20 cellular contexts compared by ENCODE assay signal in genomic region chr10:125192005-125192404, GRCh38.
"Had no signal": no experiment of that assay in that cellular context is flagged by ENCODE, and none has a peak within 500 bp of the region (broad histone marks: within the 10 kb centered on the region; RNA-seq: fewer than 3 reads in every experiment).

No MANE protein-coding gene starts in this region.

- H3K36me3 ChIP-seq: SJSA1 had no signal

- H3K9me3 ChIP-seq: SJSA1 had no signal

- FAIRE-seq: RCC 7860 had no signal

- H3K4me3 ChIP-seq: SJSA1, SK-N-MC had no signal

- H3K27ac ChIP-seq: SJSA1, SK-N-MC had no signal

- DNase-seq: Karpas-422, KG1, MM.1S, NCI-H1092 treated with DMSO at 0.1 percent for 48 hours, NCI-H1417, NCI-H1436 treated with DMSO at 0.1 percent for 48 hours, NCI-H1694, NCI-H187 treated with DMSO at 0.1 percent for 48 hours, NCI-H2029 treated with DMSO at 0.1 percent for 48 hours, NCI-H2227 treated with DMSO at 0.1 percent for 48 hours, NCI-H510A, NCI-H524 treated with DMSO at 0.1 percent for 48 hours, NCI-H69, NCI-H774, Right ventricle myocardium superior, RPMI8226, SIG-M5 had no signal

- H3K4me1 ChIP-seq: SJSA1 had no signal
